In the genomic region with DNA sequence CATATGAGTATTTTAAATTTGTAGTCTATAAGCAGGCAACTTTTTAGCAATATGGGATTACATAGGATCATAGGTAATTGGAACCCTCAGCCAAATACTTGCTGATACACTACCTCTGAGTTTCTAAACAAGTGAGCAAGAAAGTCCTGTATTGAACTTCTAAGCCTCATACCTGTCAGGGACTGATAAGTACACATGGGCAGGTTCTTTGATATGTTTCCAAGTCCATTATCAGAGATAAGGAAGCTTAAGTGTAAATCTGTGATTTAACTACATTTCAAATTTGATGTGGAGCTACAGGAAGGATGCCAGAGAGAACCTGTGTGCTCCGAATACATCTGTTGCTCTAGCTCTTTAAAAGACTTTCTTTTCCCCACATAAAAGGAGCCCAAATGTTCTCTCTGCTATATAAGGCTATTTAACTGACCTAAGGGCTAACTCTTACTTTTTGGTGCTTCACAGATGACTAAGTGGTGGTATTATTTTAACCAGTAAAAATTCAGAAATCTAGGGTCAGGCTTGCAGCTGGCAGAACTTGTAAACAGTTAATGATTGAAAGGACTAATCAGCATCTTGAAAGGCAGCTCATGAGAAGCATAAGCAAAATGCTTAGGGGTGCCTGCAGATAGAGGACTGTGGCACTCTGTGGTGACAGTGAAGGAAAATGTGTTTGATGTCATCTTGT, we compare ENCODE assay signal across 10 cellular contexts.
DNase-seq lines count a peak whose midpoint lies in the region; ATAC-seq, FAIRE-seq and TF ChIP-seq lines count a peak whose summit lies in the region.
"Had no signal": no experiment of that assay in that cellular context is flagged by ENCODE, and none has a peak within 500 bp of the region (broad histone marks: within the 10 kb centered on the region; RNA-seq: fewer than 3 reads in every experiment).

No MANE protein-coding gene starts in this region.

- no peak for TF ChIP-seq RAD21 in IMR-90 (IDR thresholded peaks at IDR 0.05; ENCODE audit: low read length)

- 0 out of 2 replicates have a peak overlapping the region, but pooled peaks have one; percentile 22 for H2BK20ac ChIP-seq in IMR-90 (ENCODE audit: low read depth, low read length)

- H3K23ac ChIP-seq in IMR-90 (ENCODE audit: low read depth, low read length) = peak overlapping the region; percentile 26; the same call in 1 of the 2 replicates

- ATAC-seq in HG02759 (IDR thresholded peaks at IDR 0.05; ENCODE audit: unreplicated experiment) = peak; percentile 97
- ATAC-seq in IMR-90 (ENCODE audit: low read depth) = peak; percentile 27; the same call in 1 of the 2 replicates

- H3K4me3 ChIP-seq in mammary epithelial cell (replicated peaks in 1 of 3; ENCODE audit: insufficient read depth in 1 of 3, low read depth in 2 of 3, low read length in 3 of 3) = no peak overlapping the region
- H3K4me3 ChIP-seq in IMR-90 (ENCODE audit: insufficient read depth, low read depth, low read length) = no peak overlapping the region
- no peak overlapping the region for H3K4me3 ChIP-seq in skeletal muscle tissue (ENCODE audit: low read length in 3 of 3)

- H4K91ac ChIP-seq in IMR-90 (ENCODE audit: insufficient read depth, low read depth, low read length) = peak overlapping the region; percentile 19; the same call in 1 of the 2 replicates

- H2AFZ ChIP-seq in mammary epithelial cell (ENCODE audit: low read depth, low read length) = no peak overlapping the region
- H2AFZ ChIP-seq in IMR-90 (replicated peaks; ENCODE audit: low read length, poor library complexity) = no peak overlapping the region

- H3K27ac ChIP-seq in mammary epithelial cell (ENCODE audit: insufficient read depth, low read depth, low read length) = no peak overlapping the region
- H3K27ac ChIP-seq in IMR-90 (ENCODE audit: insufficient read depth, low read length) = no peak overlapping the region
- H3K27ac ChIP-seq in skeletal muscle tissue (ENCODE audit: low read depth, low read length) = peak overlapping the region; percentile 27

- H2BK120ac ChIP-seq in IMR-90 (ENCODE audit: low read depth, low read length) = peak overlapping the region; percentile 3; the same call in 1 of the 2 replicates

- no peak overlapping the region for H2AK9ac ChIP-seq in IMR-90 (replicated peaks; ENCODE audit: low read depth, low read length, poor library complexity)

- DNase-seq in mammary epithelial cell = peak; percentile 42
- DNase-seq in MCF 10A (ENCODE audit: unreplicated experiment) = no peak
- DNase-seq in IMR-90 = peak; percentile 58
- no peak for DNase-seq in DMS79 treated with DMSO at 0.1 percent for 48 hours (lab: John Stamatoyannopoulos, UW)
- DNase-seq in GM12891 (ENCODE audit: insufficient read length, low spot score) = no peak
- no peak for DNase-seq in iPS-NIHi11 (ENCODE audit: low spot score)
- DNase-seq: foreskin fibroblast had no signal

- H3K27me3 Mint-ChIP-seq in MCF 10A (ENCODE audit: insufficient read depth, unreplicated experiment) = no peaks in the 10 kb centered on the region

- peaks cover 16% of the 10 kb centered on the region for H3K4me1 Mint-ChIP-seq in MCF 10A (ENCODE audit: insufficient read depth, unreplicated experiment)

- no peak overlapping the region for H4K5ac ChIP-seq in IMR-90 (ENCODE audit: low read depth, low read length)

- dilution Hi-C loops in mammary epithelial cell (cut with HindIII; ENCODE audit: low sequenced_read_pairs) (no loop called here), IMR-90 (cut with HindIII; ENCODE audit: low sequenced_read_pairs, unreplicated experiment) (no loop called here)

- H3K9ac ChIP-seq in mammary epithelial cell (ENCODE audit: insufficient read depth, low read length) = no peak overlapping the region
- H3K9ac ChIP-seq in IMR-90 (ENCODE audit: low read depth, low read length) = no peak overlapping the region
- H3K9ac ChIP-seq in skeletal muscle tissue (ENCODE audit: low read depth in 1 of 3, low read length in 3 of 3) = no peak overlapping the region

- no peak overlapping the region for H3K56ac ChIP-seq in IMR-90 (ENCODE audit: extremely low read depth, insufficient read depth, low read length)

- H3K9me1 ChIP-seq in IMR-90 (ENCODE audit: insufficient read depth, low read length) = no peaks in the 10 kb centered on the region

- intact Hi-C loops in mammary epithelial cell (cut with micrococcal nuclease) = loop anchor here (5.0 kb wide), 2 partner anchors 88 to 158 kb away; no protein-coding TSS in a partner anchor
- intact Hi-C loops in MCF 10A (cut with micrococcal nuclease) = loop anchor here (10.0 kb wide), 1 partner anchor 250 kb away; no protein-coding TSS in a partner anchor
- intact Hi-C loops in IMR-90 (cut with micrococcal nuclease) = loop anchor here (10.0 kb wide), 1 partner anchor 150 kb away; no protein-coding TSS in a partner anchor

- 0 out of 3 replicates have a peak overlapping the region, but pooled peaks have one; percentile 31 for H2BK15ac ChIP-seq in IMR-90 (ENCODE audit: low read depth, low read length)

- POLR2A ChIA-PET in MCF 10A (lab: Yijun Ruan, JAX) = interaction anchor here (0.6 to 2.2 kb wide), 7 partner anchors 9 to 221 kb away, joined by 3 to 5 read pairs (median 3); no protein-coding TSS in a partner anchor
- POLR2A ChIA-PET in IMR-90 (lab: Charles Lee; ENCODE audit: unreplicated experiment) = no interaction called here

- H3K9me3 Mint-ChIP-seq in MCF 10A (ENCODE audit: unreplicated experiment) = no peaks in the 10 kb centered on the region

- H3K79me1 ChIP-seq in IMR-90 (ENCODE audit: low read depth in 1 of 2, low read length in 2 of 2) = no peaks in the 10 kb centered on the region

- H4K8ac ChIP-seq in IMR-90 (ENCODE audit: low read depth in 2 of 2, low read length in 2 of 2) = no peak overlapping the region; a peak in 1 of 4 replicates

- no peaks in the 10 kb centered on the region for H3K9me3 ChIP-seq in mammary epithelial cell (replicated peaks; ENCODE audit: insufficient read depth, low read length)
- no peaks in the 10 kb centered on the region for H3K9me3 ChIP-seq in IMR-90 (ENCODE audit: control insufficient read depth, insufficient read depth, low read length)
- H3K9me3 ChIP-seq in skeletal muscle tissue (ENCODE audit: control insufficient read depth in 3 of 3, low read length in 3 of 3) = no peaks in the 10 kb centered on the region

- H3K4ac ChIP-seq in IMR-90 (ENCODE audit: low read depth, low read length) = peak overlapping the region; percentile 14; the same call in 1 of the 2 replicates

- no peaks in the 10 kb centered on the region for H3K36me3 ChIP-seq in mammary epithelial cell (ENCODE audit: insufficient read depth, low read length)
- H3K36me3 ChIP-seq in IMR-90 (ENCODE audit: control insufficient read depth, insufficient read depth, low read length) = no peaks in the 10 kb centered on the region
- no peaks in the 10 kb centered on the region for H3K36me3 ChIP-seq in skeletal muscle tissue (ENCODE audit: control insufficient read depth in 3 of 3, insufficient read depth in 3 of 3, low read length in 3 of 3)

- in situ Hi-C loops in mammary epithelial cell (cut with MboI; ENCODE audit: low sequenced_read_pairs in 2 of 2) (loop anchor here in 1 of 2 donors (25.0 kb wide), 1 partner anchor 212 kb away; no protein-coding TSS in a partner anchor), IMR-90 (cut with MboI; ENCODE audit: low sequenced_read_pairs) (no loop called here)

- TF ChIP-seq CTCF in mammary epithelial cell (conservative IDR thresholded peaks at IDR 0.05 in 1 of 2, IDR thresholded peaks at IDR 0.05 in 1 of 2; ENCODE audit: extremely low read depth in 1 of 2, insufficient read depth in 1 of 2, low read depth in 1 of 2, low read length in 2 of 2) (no peak), MCF 10A (IDR thresholded peaks at IDR 0.05; ENCODE audit: unreplicated experiment) (no peak), IMR-90 (conservative IDR thresholded peaks at IDR 0.05; ENCODE audit: low read depth, low read length) (no peak)

- TF ChIP-seq POLR2A in IMR-90 (IDR thresholded peaks at IDR 0.05; ENCODE audit: low read depth, low read length) (no peak), GM12891 (IDR thresholded peaks at IDR 0.05; ENCODE audit: low read depth, low read length) (no peak)

- no peak overlapping the region for H3K4me3 Mint-ChIP-seq in MCF 10A (ENCODE audit: unreplicated experiment)

- peak overlapping the region; percentile 5; the same call in 1 of the 2 replicates for H3K14ac ChIP-seq in IMR-90 (replicated peaks; ENCODE audit: low read depth, low read length)

- peak overlapping the region; percentile 41; the same call in 1 of the 2 replicates for H2AK5ac ChIP-seq in IMR-90 (ENCODE audit: low read depth, low read length)

- CTCF ChIA-PET in mammary epithelial cell (lab: Charles Lee; ENCODE audit: low non-redundant PET) = no interaction called here
- CTCF ChIA-PET in MCF 10A (lab: Yijun Ruan, JAX) = interaction anchor here (0.6 to 1.4 kb wide), 5 partner anchors 8 to 278 kb away, joined by 3 to 4 read pairs (median 3); no protein-coding TSS in a partner anchor
- CTCF ChIA-PET in IMR-90 (lab: Yijun Ruan, JAX) = interaction anchor here (0.8 kb wide), 1 partner anchor 13 kb away, joined by 3 read pairs; no protein-coding TSS in a partner anchor

- H3K79me2 ChIP-seq in mammary epithelial cell (ENCODE audit: insufficient read depth, low read length) = no peaks in the 10 kb centered on the region

- H2BK5ac ChIP-seq in IMR-90 (ENCODE audit: low read depth, low read length, poor library complexity, severe bottlenecking) = no peak overlapping the region

- peaks cover 28% of the 10 kb centered on the region for H3K4me1 ChIP-seq in mammary epithelial cell (ENCODE audit: insufficient read depth, low read length)
- peaks cover 10% of the 10 kb centered on the region for H3K4me1 ChIP-seq in IMR-90 (ENCODE audit: control insufficient read depth, insufficient read depth, low read length)
- peaks cover 26 to 30% (median 30%) of the 10 kb centered on the region in 3 donors for H3K4me1 ChIP-seq in skeletal muscle tissue (ENCODE audit: control insufficient read depth in 3 of 3, insufficient read depth in 3 of 3, low read length in 3 of 3)

- no peak overlapping the region for H3K27ac Mint-ChIP-seq in MCF 10A (ENCODE audit: low read depth, unreplicated experiment)

- H3K18ac ChIP-seq in IMR-90 (ENCODE audit: low read depth, low read length) = peak overlapping the region; percentile 60; the same call in 1 of the 2 replicates

- 92% methylated on average over 1 of the region's 1 CpG for WGBS in mammary epithelial cell (ENCODE audit: low coverage, missing lambda C conversion rate)
- WGBS in IMR-90 (ENCODE audit: extremely low coverage in 2 of 2, insufficient read length in 1 of 2), 2 experiments = no CpG with 5 or more reads among the region's 1 CpG

- FAIRE-seq in GM12891 (lab: Jason Lieb, UNC) = no peak
- FAIRE-seq: A204.1 had no signal

- no peaks in the 10 kb centered on the region for H4K20me1 ChIP-seq in mammary epithelial cell (ENCODE audit: insufficient read depth, low read length)
- H4K20me1 ChIP-seq in IMR-90 (ENCODE audit: insufficient read depth, low read length) = no peaks in the 10 kb centered on the region

- H3K4me2 ChIP-seq in mammary epithelial cell (ENCODE audit: insufficient read depth, low read depth, low read length) = no peak overlapping the region
- no peak overlapping the region for H3K4me2 ChIP-seq in IMR-90 (ENCODE audit: low read depth, low read length)

- BruUV-seq in mammary epithelial cell (replicated peaks; lab: Mats Ljungman, UMichigan) (no TSS peak), MCF 10A (replicated peaks; lab: Mats Ljungman, UMichigan) (no TSS peak), IMR-90 (replicated peaks; lab: Mats Ljungman, UMichigan) (no TSS peak)

- no peaks in the 10 kb centered on the region for H3K36me3 Mint-ChIP-seq in MCF 10A (ENCODE audit: insufficient read depth, unreplicated experiment)

- no peaks in the 10 kb centered on the region for H3K27me3 ChIP-seq in mammary epithelial cell (ENCODE audit: insufficient read depth, low read length)
- no peaks in the 10 kb centered on the region for H3K27me3 ChIP-seq in IMR-90 (ENCODE audit: control insufficient read depth, insufficient read depth, low read length)
- no peaks in the 10 kb centered on the region for H3K27me3 ChIP-seq in skeletal muscle tissue (ENCODE audit: control insufficient read depth in 3 of 3, insufficient read depth in 3 of 3, low read length in 3 of 3)

Comparison
In these comparisons a context has a peak if more than half of its experiments do, and no peak if none do; other contexts are left out.
1. DNase-seq: peak in mammary epithelial cell (single experiment) and IMR-90 (single experiment); none in MCF 10A (single experiment), DMS79 treated with DMSO at 0.1 percent for 48 hours (single experiment), GM12891 (single experiment) and iPS-NIHi11 (single experiment).